In the genomic region with DNA sequence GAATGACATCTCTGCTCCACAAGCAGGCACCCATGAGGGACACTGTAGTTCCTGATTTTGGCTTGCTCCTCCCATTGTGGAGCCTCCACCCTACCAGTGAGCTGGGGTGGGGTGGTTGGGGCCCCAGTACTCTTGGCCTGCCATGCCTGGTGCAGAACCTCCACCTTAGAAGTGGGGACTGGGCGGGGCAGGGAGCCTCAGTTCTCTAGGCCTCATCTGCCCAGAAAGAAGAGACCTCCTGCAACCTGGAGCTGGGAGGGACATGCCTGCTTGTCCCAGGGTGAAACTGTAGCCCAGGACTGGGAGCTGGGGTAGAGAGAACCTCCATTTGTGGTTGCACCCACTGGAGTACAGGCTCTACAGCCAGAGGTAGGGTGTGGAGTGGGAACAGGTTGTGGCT, we compare ENCODE assay signal across 1 cellular context.
TF ChIP-seq lines count a peak whose summit lies in the region.

No MANE protein-coding gene starts in this region.

TF ChIP-seq in HepG2, 621 proteins besides CTCF, POLR2A, EP300 and RAD21 (continued from another document):
- no peak for TF ChIP-seq PRDM10 (CRISPR knock-in tag; IDR thresholded peaks at IDR 0.05; ENCODE audit: low read depth)
- TF ChIP-seq, protein P1, sequence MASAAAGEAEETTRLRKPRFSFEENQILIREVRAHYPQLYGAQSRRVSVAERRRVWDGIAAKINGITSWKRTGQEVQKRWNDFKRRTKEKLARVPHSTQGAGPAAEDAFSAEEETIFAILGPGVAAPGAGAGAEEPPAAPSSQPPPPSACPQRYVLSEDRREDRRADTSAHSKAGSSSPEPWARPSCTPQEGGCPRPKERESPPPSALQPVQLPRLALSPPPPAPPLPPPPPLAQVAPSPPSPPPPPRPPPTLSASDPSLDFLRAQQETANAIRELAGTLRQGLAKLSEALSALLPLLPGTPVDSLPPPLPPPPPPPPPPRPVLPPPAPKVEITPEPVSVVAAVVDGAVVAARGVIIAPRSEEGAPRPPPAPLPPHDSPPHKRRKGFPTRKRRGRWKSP (CRISPR knock-in tag; IDR thresholded peaks at IDR 0.05) = no peak
- no peak for TF ChIP-seq ZNF713 (CRISPR knock-in tag; IDR thresholded peaks at IDR 0.05)
- TF ChIP-seq ZFP62 (CRISPR knock-in tag; IDR thresholded peaks at IDR 0.05) = no peak
- TF ChIP-seq, protein P2, sequence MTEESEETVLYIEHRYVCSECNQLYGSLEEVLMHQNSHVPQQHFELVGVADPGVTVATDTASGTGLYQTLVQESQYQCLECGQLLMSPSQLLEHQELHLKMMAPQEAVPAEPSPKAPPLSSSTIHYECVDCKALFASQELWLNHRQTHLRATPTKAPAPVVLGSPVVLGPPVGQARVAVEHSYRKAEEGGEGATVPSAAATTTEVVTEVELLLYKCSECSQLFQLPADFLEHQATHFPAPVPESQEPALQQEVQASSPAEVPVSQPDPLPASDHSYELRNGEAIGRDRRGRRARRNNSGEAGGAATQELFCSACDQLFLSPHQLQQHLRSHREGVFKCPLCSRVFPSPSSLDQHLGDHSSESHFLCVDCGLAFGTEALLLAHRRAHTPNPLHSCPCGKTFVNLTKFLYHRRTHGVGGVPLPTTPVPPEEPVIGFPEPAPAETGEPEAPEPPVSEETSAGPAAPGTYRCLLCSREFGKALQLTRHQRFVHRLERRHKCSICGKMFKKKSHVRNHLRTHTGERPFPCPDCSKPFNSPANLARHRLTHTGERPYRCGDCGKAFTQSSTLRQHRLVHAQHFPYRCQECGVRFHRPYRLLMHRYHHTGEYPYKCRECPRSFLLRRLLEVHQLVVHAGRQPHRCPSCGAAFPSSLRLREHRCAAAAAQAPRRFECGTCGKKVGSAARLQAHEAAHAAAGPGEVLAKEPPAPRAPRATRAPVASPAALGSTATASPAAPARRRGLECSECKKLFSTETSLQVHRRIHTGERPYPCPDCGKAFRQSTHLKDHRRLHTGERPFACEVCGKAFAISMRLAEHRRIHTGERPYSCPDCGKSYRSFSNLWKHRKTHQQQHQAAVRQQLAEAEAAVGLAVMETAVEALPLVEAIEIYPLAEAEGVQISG (CRISPR knock-in tag; IDR thresholded peaks at IDR 0.05) = no peak
- no peak for TF ChIP-seq PCBP2 (optimal IDR thresholded peaks at IDR 0.05; ENCODE audit: low read depth, low read length, poor library complexity, severe bottlenecking)
- TF ChIP-seq MTA1 (CRISPR knock-in tag; IDR thresholded peaks at IDR 0.05; ENCODE audit: borderline replicate concordance) = no peak
- TF ChIP-seq TBL1XR1 (IDR thresholded peaks at IDR 0.05; ENCODE audit: borderline replicate concordance, low read length, partially characterized antibody) = no peak
- TF ChIP-seq ZNF101 (CRISPR knock-in tag; IDR thresholded peaks at IDR 0.05; ENCODE audit: borderline replicate concordance, low read depth) = no peak
TF ChIP-seq in HepG2: peak in this region for 0.
